ENCODE assay signal across 1 cellular context in genomic region chr4:23889814-23890269, GRCh38.
TF ChIP-seq lines count a peak whose summit lies in the region.

A gene with protein sequence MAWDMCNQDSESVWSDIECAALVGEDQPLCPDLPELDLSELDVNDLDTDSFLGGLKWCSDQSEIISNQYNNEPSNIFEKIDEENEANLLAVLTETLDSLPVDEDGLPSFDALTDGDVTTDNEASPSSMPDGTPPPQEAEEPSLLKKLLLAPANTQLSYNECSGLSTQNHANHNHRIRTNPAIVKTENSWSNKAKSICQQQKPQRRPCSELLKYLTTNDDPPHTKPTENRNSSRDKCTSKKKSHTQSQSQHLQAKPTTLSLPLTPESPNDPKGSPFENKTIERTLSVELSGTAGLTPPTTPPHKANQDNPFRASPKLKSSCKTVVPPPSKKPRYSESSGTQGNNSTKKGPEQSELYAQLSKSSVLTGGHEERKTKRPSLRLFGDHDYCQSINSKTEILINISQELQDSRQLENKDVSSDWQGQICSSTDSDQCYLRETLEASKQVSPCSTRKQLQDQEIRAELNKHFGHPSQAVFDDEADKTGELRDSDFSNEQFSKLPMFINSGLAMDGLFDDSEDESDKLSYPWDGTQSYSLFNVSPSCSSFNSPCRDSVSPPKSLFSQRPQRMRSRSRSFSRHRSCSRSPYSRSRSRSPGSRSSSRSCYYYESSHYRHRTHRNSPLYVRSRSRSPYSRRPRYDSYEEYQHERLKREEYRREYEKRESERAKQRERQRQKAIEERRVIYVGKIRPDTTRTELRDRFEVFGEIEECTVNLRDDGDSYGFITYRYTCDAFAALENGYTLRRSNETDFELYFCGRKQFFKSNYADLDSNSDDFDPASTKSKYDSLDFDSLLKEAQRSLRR (minus strand): TSS chr4:23890047. CDS start chr4:23889957, 90 bp downstream.

TF ChIP-seq in HepG2, 621 proteins besides CTCF, POLR2A, EP300 and RAD21 (continued from another document and continues in another):
- no peak for TF ChIP-seq PCBP2 (optimal IDR thresholded peaks at IDR 0.05; ENCODE audit: low read depth, low read length, poor library complexity, severe bottlenecking)
- peak; percentile 61; the same call in 1 of the 2 replicates for TF ChIP-seq ZNF772 (CRISPR knock-in tag; IDR thresholded peaks at IDR 0.05)
- no peak for TF ChIP-seq KDM6A (CRISPR knock-in tag; IDR thresholded peaks at IDR 0.05; ENCODE audit: low read depth)
- TF ChIP-seq SRY (CRISPR knock-in tag; IDR thresholded peaks at IDR 0.05): no peak
- TF ChIP-seq, protein P1, sequence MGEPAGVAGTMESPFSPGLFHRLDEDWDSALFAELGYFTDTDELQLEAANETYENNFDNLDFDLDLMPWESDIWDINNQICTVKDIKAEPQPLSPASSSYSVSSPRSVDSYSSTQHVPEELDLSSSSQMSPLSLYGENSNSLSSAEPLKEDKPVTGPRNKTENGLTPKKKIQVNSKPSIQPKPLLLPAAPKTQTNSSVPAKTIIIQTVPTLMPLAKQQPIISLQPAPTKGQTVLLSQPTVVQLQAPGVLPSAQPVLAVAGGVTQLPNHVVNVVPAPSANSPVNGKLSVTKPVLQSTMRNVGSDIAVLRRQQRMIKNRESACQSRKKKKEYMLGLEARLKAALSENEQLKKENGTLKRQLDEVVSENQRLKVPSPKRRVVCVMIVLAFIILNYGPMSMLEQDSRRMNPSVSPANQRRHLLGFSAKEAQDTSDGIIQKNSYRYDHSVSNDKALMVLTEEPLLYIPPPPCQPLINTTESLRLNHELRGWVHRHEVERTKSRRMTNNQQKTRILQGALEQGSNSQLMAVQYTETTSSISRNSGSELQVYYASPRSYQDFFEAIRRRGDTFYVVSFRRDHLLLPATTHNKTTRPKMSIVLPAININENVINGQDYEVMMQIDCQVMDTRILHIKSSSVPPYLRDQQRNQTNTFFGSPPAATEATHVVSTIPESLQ (CRISPR knock-in tag; conservative IDR thresholded peaks at IDR 0.05): no peak
- no peak for TF ChIP-seq ZKSCAN8 (CRISPR knock-in tag; IDR thresholded peaks at IDR 0.05; ENCODE audit: borderline replicate concordance)
- no peak for TF ChIP-seq ZNF484 (CRISPR knock-in tag; IDR thresholded peaks at IDR 0.05; ENCODE audit: borderline replicate concordance, low read depth)
- TF ChIP-seq MTA3 (CRISPR knock-in tag; IDR thresholded peaks at IDR 0.05): no peak
- TF ChIP-seq ZMYM2 (CRISPR knock-in tag; IDR thresholded peaks at IDR 0.05): no peak
- TF ChIP-seq ZSCAN12 (CRISPR knock-in tag; IDR thresholded peaks at IDR 0.05): no peak
- TF ChIP-seq DR1 (CRISPR knock-in tag; IDR thresholded peaks at IDR 0.05): no peak
- TF ChIP-seq SNAPC2 (CRISPR knock-in tag; IDR thresholded peaks at IDR 0.05): no peak; the same call in 1 of the 2 replicates
- no peak for TF ChIP-seq ZNF710 (CRISPR knock-in tag; IDR thresholded peaks at IDR 0.05; ENCODE audit: borderline replicate concordance)
- TF ChIP-seq ZNF234 (CRISPR knock-in tag; conservative IDR thresholded peaks at IDR 0.05): no peak
- TF ChIP-seq ZNF883 (CRISPR knock-in tag; IDR thresholded peaks at IDR 0.05; ENCODE audit: not compliant biosample characterization): no peak
- TF ChIP-seq, protein P2, sequence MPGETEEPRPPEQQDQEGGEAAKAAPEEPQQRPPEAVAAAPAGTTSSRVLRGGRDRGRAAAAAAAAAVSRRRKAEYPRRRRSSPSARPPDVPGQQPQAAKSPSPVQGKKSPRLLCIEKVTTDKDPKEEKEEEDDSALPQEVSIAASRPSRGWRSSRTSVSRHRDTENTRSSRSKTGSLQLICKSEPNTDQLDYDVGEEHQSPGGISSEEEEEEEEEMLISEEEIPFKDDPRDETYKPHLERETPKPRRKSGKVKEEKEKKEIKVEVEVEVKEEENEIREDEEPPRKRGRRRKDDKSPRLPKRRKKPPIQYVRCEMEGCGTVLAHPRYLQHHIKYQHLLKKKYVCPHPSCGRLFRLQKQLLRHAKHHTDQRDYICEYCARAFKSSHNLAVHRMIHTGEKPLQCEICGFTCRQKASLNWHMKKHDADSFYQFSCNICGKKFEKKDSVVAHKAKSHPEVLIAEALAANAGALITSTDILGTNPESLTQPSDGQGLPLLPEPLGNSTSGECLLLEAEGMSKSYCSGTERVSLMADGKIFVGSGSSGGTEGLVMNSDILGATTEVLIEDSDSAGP (CRISPR knock-in tag; IDR thresholded peaks at IDR 0.05; ENCODE audit: borderline replicate concordance): no peak
- no peak for TF ChIP-seq AHR (CRISPR knock-in tag; IDR thresholded peaks at IDR 0.05)
- TF ChIP-seq, protein P3, sequence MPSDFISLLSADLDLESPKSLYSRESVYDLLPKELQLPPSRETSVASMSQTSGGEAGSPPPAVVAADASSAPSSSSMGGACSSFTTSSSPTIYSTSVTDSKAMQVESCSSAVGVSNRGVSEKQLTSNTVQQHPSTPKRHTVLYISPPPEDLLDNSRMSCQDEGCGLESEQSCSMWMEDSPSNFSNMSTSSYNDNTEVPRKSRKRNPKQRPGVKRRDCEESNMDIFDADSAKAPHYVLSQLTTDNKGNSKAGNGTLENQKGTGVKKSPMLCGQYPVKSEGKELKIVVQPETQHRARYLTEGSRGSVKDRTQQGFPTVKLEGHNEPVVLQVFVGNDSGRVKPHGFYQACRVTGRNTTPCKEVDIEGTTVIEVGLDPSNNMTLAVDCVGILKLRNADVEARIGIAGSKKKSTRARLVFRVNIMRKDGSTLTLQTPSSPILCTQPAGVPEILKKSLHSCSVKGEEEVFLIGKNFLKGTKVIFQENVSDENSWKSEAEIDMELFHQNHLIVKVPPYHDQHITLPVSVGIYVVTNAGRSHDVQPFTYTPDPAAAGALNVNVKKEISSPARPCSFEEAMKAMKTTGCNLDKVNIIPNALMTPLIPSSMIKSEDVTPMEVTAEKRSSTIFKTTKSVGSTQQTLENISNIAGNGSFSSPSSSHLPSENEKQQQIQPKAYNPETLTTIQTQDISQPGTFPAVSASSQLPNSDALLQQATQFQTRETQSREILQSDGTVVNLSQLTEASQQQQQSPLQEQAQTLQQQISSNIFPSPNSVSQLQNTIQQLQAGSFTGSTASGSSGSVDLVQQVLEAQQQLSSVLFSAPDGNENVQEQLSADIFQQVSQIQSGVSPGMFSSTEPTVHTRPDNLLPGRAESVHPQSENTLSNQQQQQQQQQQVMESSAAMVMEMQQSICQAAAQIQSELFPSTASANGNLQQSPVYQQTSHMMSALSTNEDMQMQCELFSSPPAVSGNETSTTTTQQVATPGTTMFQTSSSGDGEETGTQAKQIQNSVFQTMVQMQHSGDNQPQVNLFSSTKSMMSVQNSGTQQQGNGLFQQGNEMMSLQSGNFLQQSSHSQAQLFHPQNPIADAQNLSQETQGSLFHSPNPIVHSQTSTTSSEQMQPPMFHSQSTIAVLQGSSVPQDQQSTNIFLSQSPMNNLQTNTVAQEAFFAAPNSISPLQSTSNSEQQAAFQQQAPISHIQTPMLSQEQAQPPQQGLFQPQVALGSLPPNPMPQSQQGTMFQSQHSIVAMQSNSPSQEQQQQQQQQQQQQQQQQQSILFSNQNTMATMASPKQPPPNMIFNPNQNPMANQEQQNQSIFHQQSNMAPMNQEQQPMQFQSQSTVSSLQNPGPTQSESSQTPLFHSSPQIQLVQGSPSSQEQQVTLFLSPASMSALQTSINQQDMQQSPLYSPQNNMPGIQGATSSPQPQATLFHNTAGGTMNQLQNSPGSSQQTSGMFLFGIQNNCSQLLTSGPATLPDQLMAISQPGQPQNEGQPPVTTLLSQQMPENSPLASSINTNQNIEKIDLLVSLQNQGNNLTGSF (CRISPR knock-in tag; IDR thresholded peaks at IDR 0.05): no peak
- no peak for TF ChIP-seq DMAP1 (CRISPR knock-in tag; IDR thresholded peaks at IDR 0.05)
- TF ChIP-seq ZNF562 (CRISPR knock-in tag; IDR thresholded peaks at IDR 0.05; ENCODE audit: borderline replicate concordance): no peak
- TF ChIP-seq MAF1 (CRISPR knock-in tag; IDR thresholded peaks at IDR 0.05; ENCODE audit: borderline replicate concordance): no peak
- TF ChIP-seq ZNF660 (CRISPR knock-in tag; IDR thresholded peaks at IDR 0.05; ENCODE audit: borderline replicate concordance, low read depth): no peak
- peak; percentile 72; the same call in 1 of the 2 replicates for TF ChIP-seq BORCS8-MEF2B (CRISPR knock-in tag; IDR thresholded peaks at IDR 0.05)
- TF ChIP-seq ELF4 (CRISPR knock-in tag; IDR thresholded peaks at IDR 0.05; ENCODE audit: borderline replicate concordance): no peak
- peak; percentile 68; the same call in 1 of the 2 replicates for TF ChIP-seq KMT2B (CRISPR knock-in tag; IDR thresholded peaks at IDR 0.05)
- TF ChIP-seq PLSCR1 (CRISPR knock-in tag; IDR thresholded peaks at IDR 0.05; ENCODE audit: borderline replicate concordance): no peak
- no peak for TF ChIP-seq SP4 (CRISPR knock-in tag; IDR thresholded peaks at IDR 0.05)
- peak; percentile 99 for TF ChIP-seq CREB1 (IDR thresholded peaks at IDR 0.05)
- peak; percentile 90 for TF ChIP-seq CREB1 (CRISPR knock-in tag; IDR thresholded peaks at IDR 0.05)
- TF ChIP-seq BCLAF1 (IDR thresholded peaks at IDR 0.05): no peak
- TF ChIP-seq, protein P4, sequence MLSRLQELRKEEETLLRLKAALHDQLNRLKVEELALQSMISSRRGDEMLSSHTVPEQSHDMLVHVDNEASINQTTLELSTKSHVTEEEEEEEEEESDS (CRISPR knock-in tag; IDR thresholded peaks at IDR 0.05; ENCODE audit: borderline replicate concordance): 0 out of 2 replicates have a peak, but pooled peaks have one; percentile 38
- TF ChIP-seq ATF3 (CRISPR knock-in tag; IDR thresholded peaks at IDR 0.05): no peak
- TF ChIP-seq, protein P5, sequence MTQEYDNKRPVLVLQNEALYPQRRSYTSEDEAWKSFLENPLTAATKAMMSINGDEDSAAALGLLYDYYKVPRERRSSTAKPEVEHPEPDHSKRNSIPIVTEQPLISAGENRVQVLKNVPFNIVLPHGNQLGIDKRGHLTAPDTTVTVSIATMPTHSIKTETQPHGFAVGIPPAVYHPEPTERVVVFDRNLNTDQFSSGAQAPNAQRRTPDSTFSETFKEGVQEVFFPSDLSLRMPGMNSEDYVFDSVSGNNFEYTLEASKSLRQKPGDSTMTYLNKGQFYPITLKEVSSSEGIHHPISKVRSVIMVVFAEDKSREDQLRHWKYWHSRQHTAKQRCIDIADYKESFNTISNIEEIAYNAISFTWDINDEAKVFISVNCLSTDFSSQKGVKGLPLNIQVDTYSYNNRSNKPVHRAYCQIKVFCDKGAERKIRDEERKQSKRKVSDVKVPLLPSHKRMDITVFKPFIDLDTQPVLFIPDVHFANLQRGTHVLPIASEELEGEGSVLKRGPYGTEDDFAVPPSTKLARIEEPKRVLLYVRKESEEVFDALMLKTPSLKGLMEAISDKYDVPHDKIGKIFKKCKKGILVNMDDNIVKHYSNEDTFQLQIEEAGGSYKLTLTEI (CRISPR knock-in tag; conservative IDR thresholded peaks at IDR 0.05): no peak
